ENCODE assay signal across 29 cellular contexts in the genomic region with DNA sequence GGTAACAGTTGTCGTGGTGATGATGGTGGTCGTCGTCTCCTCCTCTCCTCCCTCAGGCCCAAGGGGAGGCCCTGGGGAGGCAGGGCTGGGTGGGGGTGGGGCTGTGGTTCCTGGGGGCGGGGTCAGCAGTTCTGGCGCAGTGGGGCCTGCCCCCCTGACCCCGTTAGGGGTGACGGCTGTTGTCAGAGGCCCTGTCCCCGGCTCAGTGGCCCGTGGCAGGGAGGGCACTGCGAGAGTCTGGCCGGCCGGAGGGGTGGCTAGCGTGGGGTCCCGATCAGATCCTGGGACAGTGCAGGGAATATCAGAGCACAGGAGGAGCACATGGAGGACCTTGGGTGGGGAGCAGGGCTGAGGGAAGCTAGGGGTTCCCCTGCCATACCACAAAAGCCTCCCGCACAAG. TPM values are rescaled to one million over a fixed set of nuclear protein-coding genes. Genes with fewer than 3 reads are reported as not detected.
"Had no signal": no experiment of that assay in that cellular context is flagged by ENCODE, and none has a peak within 500 bp of the region (broad histone marks: within the 10 kb centered on the region; RNA-seq: fewer than 3 reads in every experiment).

No MANE protein-coding gene starts in this region.

- H3K4me1 ChIP-seq: right lobe of liver had no signal

- H2AFZ ChIP-seq: neural progenitor cell had no signal

- DNase-seq: hippocampal formation; immature natural killer cell; kidney; left colon; left lung; lower lobe of right lung; mammary epithelial cell; mesenchymal stem cell; naive thymus-derived CD8-positive, alpha-beta T cell; occipital lobe; ovary; right lobe of liver; stimulated activated CD4-positive, alpha-beta T cell treated with anti-CD3 and anti-CD28 coated beads, Interleukin-1b, Interleukin-23, amount 100 ng/mL, for 48 hours; stimulated activated CD4-positive, alpha-beta T cell treated with anti-CD3 and anti-CD28 coated beads, Interleukin-2, amount 100 ng/mL, for 48 hours; stimulated activated CD4-positive, alpha-beta T cell treated with anti-CD3 and anti-CD28 coated beads, Interleukin-4, amount 100 ng/mL, for 4 hours; stimulated activated CD8-positive, alpha-beta memory T cell treated with anti-CD3 and anti-CD28 coated beads, Interleukin-4, amount 100 ng/mL, for 48 hours; stimulated activated naive CD4-positive, alpha-beta T cell treated with Interleukin-2 at 50 U/mL for 16 hours; stimulated activated naive CD8-positive, alpha-beta T cell treated with anti-CD3 and anti-CD28 coated beads, Interleukin-15, amount 100 ng/mL, for 72 hours; transverse colon had no signal

- H3K9ac ChIP-seq: neural progenitor cell had no signal

- H3K27ac Mint-ChIP-seq: immature natural killer cell; nephron; neural progenitor cell; progenitor cell of endocrine pancreas; stimulated activated memory B cell treated with anti-CD40 and anti-IgM and Interleukin-4, amounts not matched to agents 10 μg/mL and 1 μg/mL and 100 μg/mL, for 72 hours; stimulated activated naive CD8-positive, alpha-beta T cell treated with anti-CD3 and anti-CD28 coated beads, Interleukin-15, amount 100 ng/mL, for 72 hours had no signal

- H3K4me2 ChIP-seq: neural progenitor cell, smooth muscle cell had no signal

- H3K27me3 ChIP-seq: ovary, right lobe of liver had no signal

- H3K9me3 ChIP-seq: left lung, lower lobe of right lung, neutrophil, ovary, right atrium auricular region, right lobe of liver, transverse colon, upper lobe of left lung, vagina had no signal

- H3K4me3 ChIP-seq: left lung, lower lobe of right lung, neural progenitor cell, ovary, right atrium auricular region, right lobe of liver, smooth muscle cell, transverse colon, upper lobe of left lung, vagina had no signal

- H3K27ac ChIP-seq: left lung, lower lobe of right lung, neural progenitor cell, neutrophil, ovary, right atrium auricular region, right lobe of liver, transverse colon, upper lobe of left lung, vagina had no signal

- H3K4me3 Mint-ChIP-seq: immature natural killer cell; nephron; stimulated activated memory B cell treated with anti-CD40 and anti-IgM and Interleukin-4, amounts not matched to agents 10 μg/mL and 1 μg/mL and 100 μg/mL, for 72 hours; stimulated activated naive CD8-positive, alpha-beta T cell treated with anti-CD3 and anti-CD28 coated beads, Interleukin-15, amount 100 ng/mL, for 72 hours had no signal

- H3K9me3 Mint-ChIP-seq: nephron; neural progenitor cell; stimulated activated memory B cell treated with anti-CD40 and anti-IgM and Interleukin-4, amounts not matched to agents 10 μg/mL and 1 μg/mL and 100 μg/mL, for 72 hours; stimulated activated naive CD8-positive, alpha-beta T cell treated with anti-CD3 and anti-CD28 coated beads, Interleukin-15, amount 100 ng/mL, for 72 hours had no signal

- H3K36me3 Mint-ChIP-seq: immature natural killer cell; neural progenitor cell; stimulated activated memory B cell treated with anti-CD40 and anti-IgM and Interleukin-4, amounts not matched to agents 10 μg/mL and 1 μg/mL and 100 μg/mL, for 72 hours had no signal

- H3K36me3 ChIP-seq: left lung, lower lobe of right lung, neural progenitor cell, neutrophil, ovary, right atrium auricular region, right lobe of liver, transverse colon, upper lobe of left lung, vagina had no signal

RNA-seq across cellular contexts. Expression of a gene that starts 2.5 kb away (rescaled TPM):
- polyA plus RNA-seq: immature natural killer cell; naive thymus-derived CD8-positive, alpha-beta T cell had no signal

RNA-seq across cellular contexts. Expression of a gene that starts 3.4 kb away (rescaled TPM):
- total RNA-seq: naive thymus-derived CD8-positive, alpha-beta T cell; skeletal muscle tissue; vagina had no signal
- polyA plus RNA-seq: immature natural killer cell; naive thymus-derived CD8-positive, alpha-beta T cell had no signal
